16 cellular contexts compared by ENCODE assay signal in the genomic region with DNA sequence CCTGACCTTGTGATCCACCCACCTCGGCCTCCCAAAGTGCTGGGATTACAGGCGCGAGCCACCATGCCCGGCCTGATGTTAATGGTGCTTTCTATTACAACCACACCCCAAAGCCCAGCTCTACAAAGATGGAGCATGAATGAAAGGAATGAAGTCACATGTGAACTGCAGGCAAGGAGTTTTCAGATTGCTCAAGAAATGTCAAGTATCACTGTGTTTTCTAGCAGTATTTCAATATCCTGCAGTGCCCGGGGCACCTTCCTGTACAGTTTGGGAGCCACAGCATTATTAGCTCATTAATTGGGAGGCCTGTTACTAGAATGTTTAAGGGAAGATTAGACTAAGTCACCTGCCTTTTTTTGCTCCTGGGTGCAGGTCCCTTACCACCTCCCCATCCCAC. TPM values are rescaled to one million over a fixed set of nuclear protein-coding genes. Genes with fewer than 3 reads are reported as not detected.
DNase-seq lines count a peak whose midpoint lies in the region; ATAC-seq and TF ChIP-seq lines count a peak whose summit lies in the region.
"Had no signal": no experiment of that assay in that cellular context is flagged by ENCODE, and none has a peak within 500 bp of the region (broad histone marks: within the 10 kb centered on the region; RNA-seq: fewer than 3 reads in every experiment).

No MANE protein-coding gene starts in this region.

- H3F3A ChIP-seq in GM23248 (ENCODE audit: insufficient read depth), result peaks cover 20% of the 10 kb centered on the region

- peak; percentile 20 for ATAC-seq in esophagus mucosa
- ATAC-seq: K562 had no signal

- H3K9me2 ChIP-seq in GM23248 (ENCODE audit: insufficient read depth), result no peaks in the 10 kb centered on the region

- no peaks in the 10 kb centered on the region for H3K4me1 Mint-ChIP-seq in Calu3 (ENCODE audit: low read depth, unreplicated experiment)
- H3K4me1 Mint-ChIP-seq in HFFc6 (ENCODE audit: low read depth), result peaks cover 30% of the 10 kb centered on the region

- no peak for TF ChIP-seq CTCF in Calu3 (IDR thresholded peaks at IDR 0.05; ENCODE audit: unreplicated experiment)
- no peak for TF ChIP-seq CTCF in HFFc6 (IDR thresholded peaks at IDR 0.05)
- TF ChIP-seq CTCF in mammary epithelial cell (conservative IDR thresholded peaks at IDR 0.05 in 1 of 2, IDR thresholded peaks at IDR 0.05 in 1 of 2; ENCODE audit: extremely low read depth in 1 of 2, insufficient read depth in 1 of 2, low read depth in 1 of 2, low read length in 2 of 2), result no peak
- no peak for TF ChIP-seq CTCF in esophagus squamous epithelium (IDR thresholded peaks at IDR 0.05)
- TF ChIP-seq CTCF in GM10248 (IDR thresholded peaks at IDR 0.05; ENCODE audit: control extremely low read depth, extremely low read depth, low read depth, missing control alignments), result no peak

- H3K4me1 ChIP-seq in mammary epithelial cell (ENCODE audit: insufficient read depth, low read length) (peaks cover 20% of the 10 kb centered on the region), GM23248 (ENCODE audit: insufficient read depth) (peaks cover 17% of the 10 kb centered on the region), esophagus squamous epithelium (peaks cover 0 to 19% (median 3%) of the 10 kb centered on the region in 3 donors)

- POLR2A ChIA-PET in GM10248 (lab: Yijun Ruan, JAX), result no interaction called here

- no peaks in the 10 kb centered on the region for H3K27me3 Mint-ChIP-seq in Calu3 (ENCODE audit: unreplicated experiment)
- H3K27me3 Mint-ChIP-seq in HFFc6 (ENCODE audit: insufficient read depth), result no peaks in the 10 kb centered on the region
- H3K27me3 Mint-ChIP-seq: CD4-positive, CD25-positive, alpha-beta regulatory T cell had no signal

- H3K36me3 Mint-ChIP-seq in Calu3 (ENCODE audit: insufficient read depth, unreplicated experiment) (peaks cover 21% of the 10 kb centered on the region), HFFc6 (ENCODE audit: low read depth) (peaks cover 21% of the 10 kb centered on the region)

- H3K4me3 ChIP-seq in mammary epithelial cell (replicated peaks in 1 of 3; ENCODE audit: insufficient read depth in 1 of 3, low read depth in 2 of 3, low read length in 3 of 3) (no peak overlapping the region), GM23248 (no peak overlapping the region), esophagus squamous epithelium (no peak overlapping the region)
- H3K4me3 ChIP-seq: BLaER1 treated with 17β-estradiol and CSF1 and Interleukin-3, amounts not matched to agents 10 nM and 100 nM; K562 had no signal

- H2AFZ ChIP-seq in mammary epithelial cell (ENCODE audit: low read depth, low read length) (no peak overlapping the region), GM23248 (no peak overlapping the region)

- intact Hi-C loops in Calu3 (cut with micrococcal nuclease; ENCODE audit: unreplicated experiment) (no loop called here), mammary epithelial cell (cut with micrococcal nuclease) (loop anchor here (2.0 kb wide), 3 partner anchors 41 to 617 kb away; partner anchors contain the start of genes CASP3 and PRIMPOL), esophagus squamous epithelium (cut with DNase I) (no loop called here)

- CTCF ChIA-PET in Calu3 (lab: Charles Lee) (no interaction called here), mammary epithelial cell (lab: Charles Lee; ENCODE audit: low non-redundant PET) (no interaction called here), GM10248 (lab: Yijun Ruan, JAX) (interaction anchor here (1.3 to 1.8 kb wide), 3 partner anchors 11 to 124 kb away, joined by 3 to 6 read pairs (median 3); no protein-coding TSS in a partner anchor)

- H3K27me3 ChIP-seq in mammary epithelial cell (ENCODE audit: insufficient read depth, low read length) (no peaks in the 10 kb centered on the region), GM23248 (replicated peaks; ENCODE audit: insufficient read depth) (no peaks in the 10 kb centered on the region), esophagus squamous epithelium (no peaks in the 10 kb centered on the region)
- H3K27me3 ChIP-seq: BLaER1 treated with 17β-estradiol and CSF1 and Interleukin-3, amounts not matched to agents 10 nM and 100 nM had no signal

- dilution Hi-C loops in mammary epithelial cell (cut with HindIII; ENCODE audit: low sequenced_read_pairs), result no loop called here

- TF ChIP-seq POLR2A in esophagus squamous epithelium (IDR thresholded peaks at IDR 0.05), result no peak

- no peak for DNase-seq in Calu3
- no peak for DNase-seq in HFFc6
- DNase-seq in mammary epithelial cell, result peak; percentile 11
- DNase-seq in GM23248, result no peak
- DNase-seq in superior temporal gyrus (ENCODE audit: extremely low spot score), result no peak
- DNase-seq in esophagus squamous epithelium (lab: John Stamatoyannopoulos, UW), result no peak
- DNase-seq in GM10248 (ENCODE audit: extremely low spot score), result no peak
- DNase-seq: ACHN; CD4-positive, CD25-positive, alpha-beta regulatory T cell; DMS79 treated with DMSO at 0.1 percent for 48 hours; GF-D8; HCEC 1CT had no signal

- H4K20me1 ChIP-seq in mammary epithelial cell (ENCODE audit: insufficient read depth, low read length) (no peaks in the 10 kb centered on the region), GM23248 (ENCODE audit: insufficient read depth) (no peaks in the 10 kb centered on the region)
- H4K20me1 ChIP-seq: BLaER1 treated with 17β-estradiol and CSF1 and Interleukin-3, amounts not matched to agents 10 nM and 100 nM had no signal

- in situ Hi-C loops in mammary epithelial cell (cut with MboI; ENCODE audit: low sequenced_read_pairs in 2 of 2), result no loop called here
- in situ Hi-C loops in GM23248 (cut with MboI), result no loop called here

- no peaks in the 10 kb centered on the region for H3K9me3 Mint-ChIP-seq in Calu3 (ENCODE audit: low read depth, unreplicated experiment)
- H3K9me3 Mint-ChIP-seq in HFFc6, result no peaks in the 10 kb centered on the region
- H3K9me3 Mint-ChIP-seq: CD4-positive, CD25-positive, alpha-beta regulatory T cell had no signal

- H3K4me3 Mint-ChIP-seq in Calu3 (ENCODE audit: low read depth, unreplicated experiment) (no peak overlapping the region), HFFc6 (no peak overlapping the region)
- H3K4me3 Mint-ChIP-seq: CD4-positive, CD25-positive, alpha-beta regulatory T cell had no signal

- no peak overlapping the region for H3K9ac ChIP-seq in mammary epithelial cell (ENCODE audit: insufficient read depth, low read length)
- no peak overlapping the region for H3K9ac ChIP-seq in GM23248
- H3K9ac ChIP-seq: BLaER1 treated with 17β-estradiol and CSF1 and Interleukin-3, amounts not matched to agents 10 nM and 100 nM had no signal

- H3K4me2 ChIP-seq in mammary epithelial cell (ENCODE audit: insufficient read depth, low read depth, low read length), result no peak overlapping the region
- H3K4me2 ChIP-seq in GM23248 (ENCODE audit: unreplicated experiment), result no peak overlapping the region
- H3K4me2 ChIP-seq: BLaER1 treated with 17β-estradiol and CSF1 and Interleukin-3, amounts not matched to agents 10 nM and 100 nM had no signal

- BruUV-seq in Calu3 (replicated peaks; lab: Mats Ljungman, UMichigan), result no TSS peak
- no TSS peak for BruUV-seq in mammary epithelial cell (replicated peaks; lab: Mats Ljungman, UMichigan)

- H3K36me3 ChIP-seq in mammary epithelial cell (ENCODE audit: insufficient read depth, low read length) (peaks cover 5% of the 10 kb centered on the region), GM23248 (ENCODE audit: low read depth) (peaks cover 4% of the 10 kb centered on the region; the same call in 1 of the 2 replicates), esophagus squamous epithelium (peaks cover 0 to 29% (median 3%) of the 10 kb centered on the region in 3 donors)

- H3K27ac ChIP-seq in mammary epithelial cell (ENCODE audit: insufficient read depth, low read depth, low read length) (no peak overlapping the region), GM23248 (no peak overlapping the region), esophagus squamous epithelium (no peak overlapping the region)
- H3K27ac ChIP-seq: BLaER1 treated with 17β-estradiol and CSF1 and Interleukin-3, amounts not matched to agents 10 nM and 100 nM; HL-60 had no signal

- no peaks in the 10 kb centered on the region for H3K79me2 ChIP-seq in mammary epithelial cell (ENCODE audit: insufficient read depth, low read length)
- H3K79me2 ChIP-seq in GM23248 (ENCODE audit: insufficient read depth), result no peaks in the 10 kb centered on the region

- H3K9me3 ChIP-seq in mammary epithelial cell (replicated peaks; ENCODE audit: insufficient read depth, low read length) (no peaks in the 10 kb centered on the region), GM23248 (ENCODE audit: low read depth) (no peaks in the 10 kb centered on the region), esophagus squamous epithelium (no peaks in the 10 kb centered on the region)
- H3K9me3 ChIP-seq: BLaER1 treated with 17β-estradiol and CSF1 and Interleukin-3, amounts not matched to agents 10 nM and 100 nM had no signal

- WGBS in mammary epithelial cell (ENCODE audit: low coverage, missing lambda C conversion rate), result 58% methylated on average over 5 of the region's 5 CpGs
- 82 to 83% methylated on average over 5 of the region's 5 CpGs for WGBS in GM23248 (ENCODE audit: low coverage in 1 of 2, low lambda C conversion rate in 2 of 2, missing lambda C conversion rate in 2 of 2), 2 experiments
- 56 to 58% methylated on average over 5 of the region's 5 CpGs for WGBS in esophagus squamous epithelium, 2 donors

- H3K27ac Mint-ChIP-seq in Calu3 (ENCODE audit: unreplicated experiment) (peak overlapping the region; percentile 56), HFFc6 (peak overlapping the region; percentile 69; the same call in 1 of the 2 replicates)
- H3K27ac Mint-ChIP-seq: CD4-positive, CD25-positive, alpha-beta regulatory T cell had no signal

RNA-seq across cellular contexts. Expression of gene PRIMPOL, which starts 40.1 kb away (rescaled TPM):
- total RNA-seq in Calu3 (2022) (12.7 and 16.0 TPM in 2 replicates), mammary epithelial cell (10 to 100 TPM in 1 of 2 donors, 1 to 10 TPM in 1; 8.0 to 19.9 TPM), esophagus mucosa (9.9 TPM), esophagus squamous epithelium (10 to 100 TPM in 3 of 4 donors, 1 to 10 TPM in 1; 4.5 to 15.6 (median 10.8) TPM)
- total RNA-seq in HFFc6 (2021; fragmentation: NEBNext Ultra II Directional; extraction: Animal tissue kit (Norgen Biotek cat#: 25700)), result 10 to 100 TPM in 4 of 6 experiments, 1 to 10 TPM in 2; 9.0 to 11.3 (median 10.8) TPM
- polyA plus RNA-seq in mammary epithelial cell (10.3 TPM), GM23248 (2016; fragmentation: Nextera tagmentation; extraction: Ambion mirVana) (14.2 and 15.0 TPM in 2 replicates)
- 7.3 TPM for polyA minus RNA-seq in mammary epithelial cell
- total RNA-seq in GM23248 (2014; rRNA removed; shearing (Covaris generic)), result 16.0 and 19.7 TPM in 2 replicates

RNA-seq across cellular contexts. Expression of gene CASP3, which starts 40.4 kb away (rescaled TPM):
- total RNA-seq in Calu3 (2022), result 21.8 and 22.2 TPM in 2 replicates
- total RNA-seq in HFFc6 (2021; fragmentation: NEBNext Ultra II Directional; extraction: Animal tissue kit (Norgen Biotek cat#: 25700)), result 10 to 100 TPM; 25.8 to 31.6 (median 26.5) TPM
- 10 to 100 TPM; 34.2 to 43.0 TPM for total RNA-seq in mammary epithelial cell
- 18.9 TPM for polyA plus RNA-seq in mammary epithelial cell
- polyA minus RNA-seq in mammary epithelial cell, result 9.7 TPM
- total RNA-seq in esophagus mucosa, result 20.1 TPM
- 45.8 and 50.7 TPM in 2 replicates for total RNA-seq in GM23248 (2014; rRNA removed; shearing (Covaris generic))
- 53.2 and 53.4 TPM in 2 replicates for polyA plus RNA-seq in GM23248 (2016; fragmentation: Nextera tagmentation; extraction: Ambion mirVana)
- 10 to 100 TPM; 22.9 to 48.0 (median 28.5) TPM for total RNA-seq in esophagus squamous epithelium

RNA-seq across cellular contexts. Expression of gene CENPU, which starts 44.2 kb away (rescaled TPM):
- 61.3 and 79.2 TPM in 2 replicates for total RNA-seq in Calu3 (2022)
- 10 to 100 TPM in 5 of 6 experiments, 1 to 10 TPM in 1; 8.8 to 19.1 (median 17.0) TPM for total RNA-seq in HFFc6 (2021; fragmentation: NEBNext Ultra II Directional; extraction: Animal tissue kit (Norgen Biotek cat#: 25700))
- total RNA-seq in mammary epithelial cell, result 10 to 100 TPM in 1 of 2 donors, 1 to 10 TPM in 1; 4.5 to 38.3 TPM
- 23.3 TPM for polyA plus RNA-seq in mammary epithelial cell
- polyA minus RNA-seq in mammary epithelial cell, result 8.7 TPM
- total RNA-seq in esophagus mucosa, result 16.5 TPM
- 8.5 and 13.4 TPM in 2 replicates for total RNA-seq in GM23248 (2014; rRNA removed; shearing (Covaris generic))
- polyA plus RNA-seq in GM23248 (2016; fragmentation: Nextera tagmentation; extraction: Ambion mirVana), result 13.5 and 15.7 TPM in 2 replicates
- 10 to 100 TPM in 3 of 4 donors, 1 to 10 TPM in 1; 4.8 to 34.6 (median 18.1) TPM for total RNA-seq in esophagus squamous epithelium
